ENCODE assay signal across 9 cellular contexts in the genomic region with DNA sequence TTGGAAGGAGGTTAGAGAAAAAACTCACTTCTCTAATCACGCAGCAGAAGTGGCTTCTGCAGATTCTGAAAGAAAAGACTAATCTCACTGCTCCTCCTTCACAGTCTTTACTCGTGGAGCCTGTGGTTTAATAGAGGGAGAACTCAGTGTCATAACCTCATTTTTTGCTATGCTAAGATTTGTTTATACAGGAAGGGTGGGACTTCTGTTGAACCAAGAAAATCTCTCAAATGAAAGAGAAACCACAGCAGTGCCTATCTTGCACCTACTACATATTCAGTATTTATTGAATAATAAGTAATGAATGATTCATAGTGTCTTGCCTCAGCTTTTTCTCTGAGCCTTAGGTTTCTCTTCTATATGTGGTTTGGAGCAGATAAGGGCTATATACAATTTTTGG.
DNase-seq lines count a peak whose midpoint lies in the region; ATAC-seq and TF ChIP-seq lines count a peak whose summit lies in the region.
"Had no signal": no experiment of that assay in that cellular context is flagged by ENCODE, and none has a peak within 500 bp of the region (broad histone marks: within the 10 kb centered on the region; RNA-seq: fewer than 3 reads in every experiment).

No MANE protein-coding gene starts in this region.

- H3K27ac ChIP-seq in sigmoid colon = no peak overlapping the region

- TF ChIP-seq EP300 in sigmoid colon (IDR thresholded peaks at IDR 0.05) = no peak

- TF ChIP-seq POLR2A in sigmoid colon (IDR thresholded peaks at IDR 0.05) = no peak

- no peaks in the 10 kb centered on the region for H3K27me3 ChIP-seq in sigmoid colon
- H3K27me3 ChIP-seq: Peyer's patch had no signal

- peaks cover 0 to 7% (median 2%) of the 10 kb centered on the region in 4 donors for H3K9me3 ChIP-seq in sigmoid colon
- H3K9me3 ChIP-seq: Peyer's patch had no signal

- intact Hi-C loops in sigmoid colon (cut with DNase I) (no loop called here), posterior cingulate gyrus (cut with DNase I) (no loop called here)

- DNase-seq in GM12865 (ENCODE audit: low read depth) (peak; percentile 9), MV-4-11 (lab: John Stamatoyannopoulos, UW) (peak; percentile 84), fibroblast of the aortic adventitia (ENCODE audit: low read depth) (peak; percentile 39), sigmoid colon (no peak), posterior cingulate gyrus (no peak), foreskin melanocyte (no peak)

- WGBS in sigmoid colon, 2 donors = 14 to 29% methylated on average over 2 of the region's 2 CpGs

- no peaks in the 10 kb centered on the region for H3K4me1 ChIP-seq in sigmoid colon

- H3K36me3 ChIP-seq in sigmoid colon = no peaks in the 10 kb centered on the region
- H3K36me3 ChIP-seq: Peyer's patch had no signal

- H3K4me3 ChIP-seq in GM12865 (ENCODE audit: low read depth, low read length) (no peak overlapping the region), fibroblast of the aortic adventitia (ENCODE audit: low read depth, low read length) (no peak overlapping the region), sigmoid colon (no peak overlapping the region)
- H3K4me3 ChIP-seq: Peyer's patch had no signal

- ATAC-seq in GM21526 (IDR thresholded peaks at IDR 0.05; ENCODE audit: low FRiP score, unreplicated experiment) = peak; percentile 71
- ATAC-seq in HG02642 (IDR thresholded peaks at IDR 0.05; ENCODE audit: poor library complexity, unreplicated experiment) = no peak

- TF ChIP-seq CTCF in GM12865 (IDR thresholded peaks at IDR 0.05; ENCODE audit: insufficient read depth, low read depth, low read length, missing control alignments) (no peak), fibroblast of the aortic adventitia (IDR thresholded peaks at IDR 0.05; ENCODE audit: insufficient read depth, low read length) (no peak), sigmoid colon (IDR thresholded peaks at IDR 0.05) (no peak)

Comparison
In these comparisons a context has a peak if more than half of its experiments do, and no peak if none do; other contexts are left out.
1. DNase-seq: peak in GM12865 (single experiment), MV-4-11 (single experiment) and fibroblast of the aortic adventitia (single experiment); none in sigmoid colon (single experiment), posterior cingulate gyrus (0 of 10) and foreskin melanocyte (single experiment).